27 cellular contexts compared by ENCODE assay signal in genomic region chr5:76781775-76782174, GRCh38. TPM values are rescaled to one million over a fixed set of nuclear protein-coding genes. Genes with fewer than 3 reads are reported as not detected.
DNase-seq lines count a peak whose midpoint lies in the region; ATAC-seq, FAIRE-seq and TF ChIP-seq lines count a peak whose summit lies in the region.
"Had no signal": no experiment of that assay in that cellular context is flagged by ENCODE, and none has a peak within 500 bp of the region (broad histone marks: within the 10 kb centered on the region; RNA-seq: fewer than 3 reads in every experiment).

No MANE protein-coding gene starts in this region.

- H3K27ac ChIP-seq in A549 = peak overlapping the region; percentile 24 to 87; a peak in 5 of 6 replicates
- no peak overlapping the region for H3K27ac ChIP-seq in foreskin keratinocyte
- no peak overlapping the region for H3K27ac ChIP-seq in neuronal stem cell (replicated peaks; ENCODE audit: low read length)
- H3K27ac ChIP-seq in psoas muscle = no peak overlapping the region
- H3K27ac ChIP-seq: 22Rv1, SJSA1 had no signal

- no peak overlapping the region for H3K18ac ChIP-seq in neuronal stem cell (ENCODE audit: low read length)

- TF ChIP-seq RAD21 in A549 (conservative IDR thresholded peaks at IDR 0.05 in 1 of 2, IDR thresholded peaks at IDR 0.05 in 1 of 2) = no peak

- no peak overlapping the region for H4K91ac ChIP-seq in neuronal stem cell (ENCODE audit: low read depth, low read length, poor library complexity)

- H3K79me1 ChIP-seq in neuronal stem cell (ENCODE audit: low read depth, low read length) = no peaks in the 10 kb centered on the region

- H3K9ac ChIP-seq in neuronal stem cell (ENCODE audit: low read depth, low read length, poor library complexity) = no peak overlapping the region

- H3K4me1 ChIP-seq in A549 (peaks cover 25% of the 10 kb centered on the region), foreskin keratinocyte (no peaks in the 10 kb centered on the region), neuronal stem cell (ENCODE audit: control insufficient read depth in 2 of 2, insufficient read depth in 1 of 2, low read depth in 1 of 2, low read length in 2 of 2) (no peaks in the 10 kb centered on the region), psoas muscle (no peaks in the 10 kb centered on the region)
- H3K4me1 ChIP-seq: BE2C had no signal

- 94% methylated on average over 10 of the region's 10 CpGs for WGBS in A549 (ENCODE audit: missing lambda C conversion rate)
- no CpG with 5 or more reads among the region's 10 CpGs for WGBS in neuronal stem cell (ENCODE audit: extremely low coverage in 2 of 2, insufficient read length in 2 of 2, insufficient replicate concordance in 1 of 2), 2 donors
- 85 to 88% (median 87%) methylated on average over 10 of the region's 10 CpGs for WGBS in psoas muscle, 3 donors

- no peak overlapping the region for H3K4ac ChIP-seq in neuronal stem cell (ENCODE audit: low read length)

- ATAC-seq in A549 (no peak), foreskin keratinocyte (no peak), psoas muscle (no peak), HG02678 (IDR thresholded peaks at IDR 0.05; ENCODE audit: unreplicated experiment) (no peak)
- ATAC-seq: PC-3 had no signal

- no peak overlapping the region for H3K4me3 ChIP-seq in A549
- H3K4me3 ChIP-seq in neuronal stem cell (ENCODE audit: low read length in 2 of 2) = no peak overlapping the region
- no peak overlapping the region for H3K4me3 ChIP-seq in psoas muscle
- H3K4me3 ChIP-seq: SJSA1 had no signal

- intact Hi-C loops in psoas muscle (cut with DNase I) = no loop called here

- no peak for FAIRE-seq in A549 (lab: Jason Lieb, UNC)
- FAIRE-seq: GM12891, H54 had no signal

- CTCF ChIA-PET in A549 (lab: Yijun Ruan, JAX) = interaction anchor here (0.7 to 1.2 kb wide), 7 partner anchors 8 to 180 kb away, joined by 3 to 5 read pairs (median 3); partner anchors contain the start of gene F2RL1

- no peak overlapping the region for H2BK15ac ChIP-seq in neuronal stem cell (ENCODE audit: low read length)

- TF ChIP-seq CTCF in A549 (IDR thresholded peaks at IDR 0.05) (no peak), foreskin keratinocyte (conservative IDR thresholded peaks at IDR 0.05) (peak; percentile 44), psoas muscle (IDR thresholded peaks at IDR 0.05) (no peak)

- H2BK12ac ChIP-seq in neuronal stem cell (ENCODE audit: low read length) = no peak overlapping the region

- H2AFZ ChIP-seq in neuronal stem cell (ENCODE audit: low read length) = peak overlapping the region; percentile 29

- no peak overlapping the region for H3K23ac ChIP-seq in neuronal stem cell (ENCODE audit: low read depth, low read length, poor library complexity)

- no peaks in the 10 kb centered on the region for H3K9me3 ChIP-seq in A549
- H3K9me3 ChIP-seq in neuronal stem cell (replicated peaks in 1 of 2; ENCODE audit: control insufficient read depth in 2 of 2, insufficient read depth in 1 of 2, low read depth in 1 of 2, low read length in 2 of 2) = no peaks in the 10 kb centered on the region
- H3K9me3 ChIP-seq in psoas muscle = no peaks in the 10 kb centered on the region
- H3K9me3 ChIP-seq: BE2C, SJSA1 had no signal

- no peak for TF ChIP-seq EP300 in A549 (IDR thresholded peaks at IDR 0.05)

- H2AK5ac ChIP-seq in neuronal stem cell (ENCODE audit: low read depth, low read length) = no peak overlapping the region

- H3K36me3 ChIP-seq in neuronal stem cell (replicated peaks in 1 of 2; ENCODE audit: control insufficient read depth in 2 of 2, insufficient read depth in 2 of 2, low read length in 2 of 2) (no peaks in the 10 kb centered on the region), psoas muscle (ENCODE audit: insufficient read depth in 1 of 2, low read depth in 1 of 2) (no peaks in the 10 kb centered on the region)
- H3K36me3 ChIP-seq: BE2C, SJSA1 had no signal

- DNase-seq in A549 (ENCODE audit: low read depth in 1 of 2, low spot score in 1 of 2) (no peak), M059J (ENCODE audit: low read depth) (peak; percentile 28), foreskin keratinocyte (no peak), neuronal stem cell (ENCODE audit: low spot score) (no peak), psoas muscle (no peak), NCI-H69 (lab: John Stamatoyannopoulos, UW) (no peak)
- DNase-seq: ACHN; BE2C; CD8-positive, alpha-beta memory T cell; DMS 273 treated with DMSO at 0.1 percent for 48 hours; DMS79; EL; GF-D8; NCI-H1092 treated with DMSO at 0.1 percent for 48 hours; NCI-H1436 treated with DMSO at 0.1 percent for 48 hours; NCI-H1930; NCI-H2107; NCI-H524; NCI-H774; NK-92 treated with Interleukin-12 subunit alpha and Interleukin-12 subunit beta, amount 100 ng/mL, for 24 hours; PC-3; Right ventricle myocardium superior had no signal

- H3K27me3 ChIP-seq in foreskin keratinocyte = no peaks in the 10 kb centered on the region
- H3K27me3 ChIP-seq in neuronal stem cell (ENCODE audit: control insufficient read depth in 3 of 3, insufficient read depth in 3 of 3, low read depth in 1 of 3, low read length in 3 of 3) = no peaks in the 10 kb centered on the region
- H3K27me3 ChIP-seq in psoas muscle (ENCODE audit: insufficient read depth in 3 of 3, low read length in 2 of 3) = no peaks in the 10 kb centered on the region
- H3K27me3 ChIP-seq: SJSA1 had no signal

- H3K4me2 ChIP-seq in A549 = no peak overlapping the region
- H3K4me2 ChIP-seq in neuronal stem cell (ENCODE audit: insufficient read depth, low read length, poor library complexity, severe bottlenecking) = no peak overlapping the region

- H2BK5ac ChIP-seq in neuronal stem cell (ENCODE audit: low read length) = no peak overlapping the region

- no peak overlapping the region for H3K14ac ChIP-seq in neuronal stem cell (ENCODE audit: low read length)

- POLR2A ChIA-PET in A549 (lab: Yijun Ruan, JAX) = interaction anchor here (0.6 kb wide), 1 partner anchor 245 kb away, joined by 3 read pairs; no protein-coding TSS in a partner anchor

- TF ChIP-seq POLR2A in A549 (IDR thresholded peaks at IDR 0.05; ENCODE audit: low read length) = no peak

- no peak overlapping the region for H4K8ac ChIP-seq in neuronal stem cell (ENCODE audit: low read depth, low read length)

- no peak overlapping the region for H2BK120ac ChIP-seq in neuronal stem cell (ENCODE audit: low read depth, low read length)

TF ChIP-seq in A549, 52 proteins besides CTCF, POLR2A, EP300 and RAD21:
- TF ChIP-seq RFX5 (IDR thresholded peaks at IDR 0.05) (no peak), ZSCAN20 (CRISPR knock-in tag; IDR thresholded peaks at IDR 0.05) (no peak), CHD4 (IDR thresholded peaks at IDR 0.05; ENCODE audit: borderline replicate concordance) (no peak), NFE2L2 (conservative IDR thresholded peaks at IDR 0.05; ENCODE audit: low read length) (no peak), JUNB (IDR thresholded peaks at IDR 0.05) (no peak), E2F6 (IDR thresholded peaks at IDR 0.05; ENCODE audit: borderline replicate concordance, low read depth) (no peak), POLR2AphosphoS2 (conservative IDR thresholded peaks at IDR 0.05; ENCODE audit: low read length) (no peak), FOSB (CRISPR knock-in tag; IDR thresholded peaks at IDR 0.05) (no peak), HEYL (CRISPR knock-in tag; IDR thresholded peaks at IDR 0.05) (no peak), CBX8 (IDR thresholded peaks at IDR 0.05) (no peak), CHD2 (IDR thresholded peaks at IDR 0.05; ENCODE audit: low read length, partially characterized antibody) (no peak), ZFP36 (IDR thresholded peaks at IDR 0.05; ENCODE audit: borderline replicate concordance, partially characterized antibody) (no peak), EHMT2 (IDR thresholded peaks at IDR 0.05; ENCODE audit: low read depth) (no peak), TP53 (CRISPR knock-in tag; IDR thresholded peaks at IDR 0.05) (no peak)

RNA-seq across cellular contexts. Expression of gene F2RL1, which starts 37.1 kb away (rescaled TPM):
- polyA plus RNA-seq in A549 (2011; rRNA removed) (226 and 328 TPM in 2 replicates), A549 (2017; fragmentation: RNase III; extraction: RNeasy Plus Mini Kit Qiagen cat#74134 plus additional on column Dnase treatment) (50.7 to 88.7 TPM (median 73.1 TPM) in 3 replicates), foreskin keratinocyte (32.8 and 36.8 TPM in 2 replicates), psoas muscle (under 1 TPM; 0.04 to 0.06 (median 0.05) TPM)
- 44.4 and 70.1 TPM in 2 replicates for polyA plus RNA-seq in A549 (2012; cell fraction: cytosol; rRNA removed)
- 25.0 and 35.5 TPM in 2 replicates for polyA plus RNA-seq in A549 (2012; cell fraction: nucleus; rRNA removed)
- 228 and 243 TPM in 2 replicates for polyA minus RNA-seq in A549 (2011; rRNA and poly(A)+ RNA removed)
- total RNA-seq in M059J (2014; rRNA removed; shearing (Covaris generic)) = 118 and 125 TPM in 2 replicates
- total RNA-seq in foreskin keratinocyte (72.4 and 77.5 TPM in 2 replicates), psoas muscle (under 1 TPM; 0.08 to 0.17 (median 0.15) TPM)
- 2.7 TPM for polyA plus RNA-seq in neuronal stem cell (2013, experiment 1 of 2)
- polyA plus RNA-seq in neuronal stem cell (2013, experiment 2 of 2) = 2.9 TPM

Comparison
In these comparisons a context has a peak if more than half of its experiments do, and no peak if none do; other contexts are left out.
1. H3K27ac ChIP-seq: peak in A549 (2 of 2); none in foreskin keratinocyte (single experiment), neuronal stem cell (single experiment) and psoas muscle (single experiment).
2. RNA of gene F2RL1, which starts 37.1 kb away (total RNA-seq): 118 to 125 TPM in M059J and 72.4 to 77.5 TPM in foreskin keratinocyte; 0.08 to 0.17 TPM in psoas muscle; every median in the first group is over 10 times any median in the second.